18 cellular contexts compared by ENCODE assay signal in the genomic region with DNA sequence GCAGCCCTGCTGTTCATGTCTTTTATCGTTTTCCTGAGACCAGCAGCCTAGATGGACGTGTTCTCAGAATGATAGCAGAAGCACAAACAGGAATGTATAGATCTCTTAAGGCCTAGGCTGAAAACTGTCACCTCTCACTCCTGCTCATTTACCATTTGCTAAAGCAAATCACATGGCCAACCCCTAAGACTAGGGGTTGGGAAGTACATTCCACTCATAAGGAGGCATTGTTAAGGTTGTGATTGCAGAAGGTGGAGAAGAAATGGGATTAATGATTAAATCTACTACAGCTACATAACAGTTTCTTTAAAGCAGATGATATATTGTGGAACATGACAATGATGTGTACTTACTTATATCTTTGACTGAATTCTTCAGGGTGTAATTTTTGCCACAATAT.
A peak's percentile ranks its signal among the peaks of the same experiment; 100 is the strongest.
DNase-seq lines count a peak whose midpoint lies in the region; ATAC-seq and TF ChIP-seq lines count a peak whose summit lies in the region.
"Had no signal": no experiment of that assay in that cellular context is flagged by ENCODE, and none has a peak within 500 bp of the region (broad histone marks: within the 10 kb centered on the region; RNA-seq: fewer than 3 reads in every experiment).

No MANE protein-coding gene starts in this region.

- BruUV-seq in Calu3 (replicated peaks; lab: Mats Ljungman, UMichigan) (no TSS peak), PC-9 (replicated peaks; lab: Mats Ljungman, UMichigan) (no TSS peak)

- POLR2A ChIA-PET in PC-9 (lab: Charles Lee; ENCODE audit: unreplicated experiment) = no interaction called here
- POLR2A ChIA-PET in CD4-positive, alpha-beta memory T cell (lab: Charles Lee; ENCODE audit: partially characterized antibody) = no interaction called here

- no peak overlapping the region for H2BK120ac ChIP-seq in mesendoderm (ENCODE audit: low read depth, low read length)

- no peak overlapping the region for H2AK5ac ChIP-seq in mesendoderm (ENCODE audit: low read length)

- H3K27me3 ChIP-seq in PC-9 (ENCODE audit: insufficient read depth, low read depth) = no peaks in the 10 kb centered on the region
- H3K27me3 ChIP-seq in mesendoderm (ENCODE audit: insufficient read depth, low read length, poor library complexity) = no peaks in the 10 kb centered on the region
- H3K27me3 ChIP-seq in H7 (ENCODE audit: control insufficient read depth, insufficient read depth, low read length) = no peaks in the 10 kb centered on the region
- no peaks in the 10 kb centered on the region for H3K27me3 ChIP-seq in heart right ventricle
- no peaks in the 10 kb centered on the region for H3K27me3 ChIP-seq in CD4-positive, alpha-beta memory T cell (ENCODE audit: insufficient read depth, low read length)

- H4K20me1 ChIP-seq in PC-9 (ENCODE audit: insufficient read depth) = no peaks in the 10 kb centered on the region

- DNase-seq in Calu3 (peak; percentile 1), PC-9 (no peak), fibroblast of peridontal ligament (ENCODE audit: extremely low read depth) (peak; percentile 8), mesendoderm (peak; percentile 41), H7 (no peak), heart right ventricle (no peak)
- no peak for DNase-seq in CD4-positive, alpha-beta memory T cell
- DNase-seq: COR-L47, KBM-7, NCI-H1048, NCI-H146, NCI-H345 had no signal

- no peak overlapping the region for H2AFZ ChIP-seq in PC-9

- no peak overlapping the region for H2BK15ac ChIP-seq in mesendoderm (replicated peaks; ENCODE audit: low read depth)

- H3K4me3 ChIP-seq in PC-9 (no peak overlapping the region), mesendoderm (ENCODE audit: low read length) (no peak overlapping the region), H7 (ENCODE audit: insufficient read depth, low read depth, low read length) (no peak overlapping the region), heart right ventricle (no peak overlapping the region)
- no peak overlapping the region for H3K4me3 ChIP-seq in CD4-positive, alpha-beta memory T cell (ENCODE audit: low read length in 2 of 2)
- H3K4me3 ChIP-seq: GM12878 had no signal

- ATAC-seq in GM21528 (IDR thresholded peaks at IDR 0.05; ENCODE audit: low FRiP score, unreplicated experiment) (no peak), heart right ventricle (no peak)
- ATAC-seq: GM12878, PC-3, Right ventricle myocardium inferior had no signal

- no peak overlapping the region for H3K4ac ChIP-seq in mesendoderm (ENCODE audit: low read depth, low read length)

- CTCF ChIA-PET in Calu3 (lab: Charles Lee) (no interaction called here), PC-9 (lab: Charles Lee) (no interaction called here)
- CTCF ChIA-PET in CD4-positive, alpha-beta memory T cell (lab: Charles Lee; ENCODE audit: partially characterized antibody) = no interaction called here

- H3K4me1 ChIP-seq in PC-9 (replicated peaks; ENCODE audit: insufficient read depth) (0 out of 2 replicates have a peak, but pooled peaks cover 9% of the 10 kb centered on the region), mesendoderm (ENCODE audit: control insufficient read depth, low read depth, low read length) (no peaks in the 10 kb centered on the region), heart right ventricle (peaks cover 0 to 3% (median 0%) of the 10 kb centered on the region in 9 donors)
- no peaks in the 10 kb centered on the region for H3K4me1 ChIP-seq in CD4-positive, alpha-beta memory T cell (ENCODE audit: insufficient read depth, low read length)

- no peaks in the 10 kb centered on the region for H3K9me2 ChIP-seq in PC-9 (ENCODE audit: insufficient read depth)

- H4K5ac ChIP-seq in mesendoderm (ENCODE audit: low read length) = no peak overlapping the region

- intact Hi-C loops in Calu3 (cut with micrococcal nuclease; ENCODE audit: unreplicated experiment) (loop anchor here (5.0 kb wide), 1 partner anchor 101 kb away; no protein-coding TSS in a partner anchor), PC-9 (cut with micrococcal nuclease; ENCODE audit: unreplicated experiment) (no loop called here), heart right ventricle (cut with DNase I) (no loop called here)
- intact Hi-C loops in CD4-positive, alpha-beta memory T cell (cut with micrococcal nuclease) = no loop called here

- H3K9me3 ChIP-seq in PC-9 (ENCODE audit: insufficient read depth, low read depth) (0 out of 2 replicates have a peak, but pooled peaks cover 5% of the 10 kb centered on the region), heart right ventricle (no peaks in the 10 kb centered on the region)
- no peaks in the 10 kb centered on the region for H3K9me3 ChIP-seq in CD4-positive, alpha-beta memory T cell (ENCODE audit: control insufficient read depth in 1 of 2, low read length in 2 of 2)

- no peak overlapping the region for H2BK5ac ChIP-seq in mesendoderm (ENCODE audit: low read length)

- H3K56ac ChIP-seq in mesendoderm (ENCODE audit: low read length) = no peak overlapping the region

- no peak overlapping the region for H3K9ac ChIP-seq in mesendoderm (ENCODE audit: low read length)

- no peak overlapping the region for H3K23ac ChIP-seq in mesendoderm (ENCODE audit: low read length)

- no peak overlapping the region for H3K18ac ChIP-seq in mesendoderm (ENCODE audit: low read length)

- no peaks in the 10 kb centered on the region for H3K79me2 ChIP-seq in PC-9 (ENCODE audit: low read depth)
- no peaks in the 10 kb centered on the region for H3K79me2 ChIP-seq in mesendoderm (ENCODE audit: control insufficient read depth, insufficient read depth, low read length)

- no peaks in the 10 kb centered on the region for H3K36me3 Mint-ChIP-seq in Calu3 (ENCODE audit: insufficient read depth, unreplicated experiment)
- no peaks in the 10 kb centered on the region for H3K36me3 Mint-ChIP-seq in CD4-positive, alpha-beta memory T cell

- peak overlapping the region; percentile 74 for H3K27ac Mint-ChIP-seq in Calu3 (ENCODE audit: unreplicated experiment)
- H3K27ac Mint-ChIP-seq in CD4-positive, alpha-beta memory T cell = no peak overlapping the region

- H3K79me1 ChIP-seq in mesendoderm (ENCODE audit: low read length) = no peaks in the 10 kb centered on the region

- no peak overlapping the region for H3K4me2 ChIP-seq in PC-9
- no peak overlapping the region for H3K4me2 ChIP-seq in mesendoderm (ENCODE audit: low read length)

- no peak for TF ChIP-seq CTCF in Calu3 (IDR thresholded peaks at IDR 0.05; ENCODE audit: unreplicated experiment)
- no peak for TF ChIP-seq CTCF in PC-9 (conservative IDR thresholded peaks at IDR 0.05)
- no peak for TF ChIP-seq CTCF in heart right ventricle (IDR thresholded peaks at IDR 0.05)

- H3K27ac ChIP-seq in PC-9 (peak overlapping the region; percentile 61), mesendoderm (ENCODE audit: low read depth, low read length) (no peak overlapping the region), heart right ventricle (no peak overlapping the region)
- no peak overlapping the region for H3K27ac ChIP-seq in CD4-positive, alpha-beta memory T cell (ENCODE audit: low read depth, low read length)
- H3K27ac ChIP-seq: C4-2B, HL-60 had no signal

- H3K9me3 Mint-ChIP-seq in Calu3 (ENCODE audit: low read depth, unreplicated experiment) = no peaks in the 10 kb centered on the region
- peaks cover 0 to 3% (median 0%) of the 10 kb centered on the region in 8 donors for H3K9me3 Mint-ChIP-seq in CD4-positive, alpha-beta memory T cell

- H3K4me3 Mint-ChIP-seq in Calu3 (ENCODE audit: low read depth, unreplicated experiment) = no peak overlapping the region
- H3K4me3 Mint-ChIP-seq in CD4-positive, alpha-beta memory T cell = no peak overlapping the region

- H3K4me1 Mint-ChIP-seq in Calu3 (ENCODE audit: low read depth, unreplicated experiment) = peaks cover 12% of the 10 kb centered on the region
- H3K4me1 Mint-ChIP-seq in CD4-positive, alpha-beta memory T cell = no peaks in the 10 kb centered on the region

- WGBS in mesendoderm (ENCODE audit: extremely low coverage, insufficient coverage, low lambda C conversion rate) = no CpG with 5 or more reads among the region's 2 CpGs
- 79 to 82% methylated on average over 2 of the region's 2 CpGs for WGBS in heart right ventricle, 2 donors

- H3F3A ChIP-seq in PC-9 (ENCODE audit: insufficient read depth, low read depth) = no peaks in the 10 kb centered on the region

- H3K36me3 ChIP-seq in PC-9 (ENCODE audit: low read depth) (no peaks in the 10 kb centered on the region), mesendoderm (ENCODE audit: control insufficient read depth, insufficient read depth, low read length) (no peaks in the 10 kb centered on the region), H7 (replicated peaks; ENCODE audit: control insufficient read depth, insufficient read depth, low read length) (no peaks in the 10 kb centered on the region), heart right ventricle (no peaks in the 10 kb centered on the region)
- no peaks in the 10 kb centered on the region for H3K36me3 ChIP-seq in CD4-positive, alpha-beta memory T cell (ENCODE audit: insufficient read depth, low read length)

- no peaks in the 10 kb centered on the region for H3K27me3 Mint-ChIP-seq in Calu3 (ENCODE audit: unreplicated experiment)
- no peaks in the 10 kb centered on the region for H3K27me3 Mint-ChIP-seq in CD4-positive, alpha-beta memory T cell

- H4K8ac ChIP-seq in mesendoderm (ENCODE audit: low read depth, low read length) = no peak overlapping the region

Comparison
In these comparisons a context has a peak if more than half of its experiments do, and no peak if none do; other contexts are left out.
1. DNase-seq: peak in Calu3 (single experiment), fibroblast of peridontal ligament (single experiment) and mesendoderm (single experiment); none in PC-9 (0 of 2), H7 (single experiment), heart right ventricle (0 of 2) and CD4-positive, alpha-beta memory T cell (0 of 5).